ENCODE assay signal across 7 cellular contexts in genomic region chr9:74872619-74873233, GRCh38. TPM values are rescaled to one million over a fixed set of nuclear protein-coding genes. Genes with fewer than 3 reads are reported as not detected.
"Had no signal": no experiment of that assay in that cellular context is flagged by ENCODE, and none has a peak within 500 bp of the region (broad histone marks: within the 10 kb centered on the region; RNA-seq: fewer than 3 reads in every experiment).

No MANE protein-coding gene starts in this region.

- H3K4me2 ChIP-seq: GM23338 had no signal

- H3K4me3 ChIP-seq: GM23338, HAP-1, K562 had no signal

- H3K4me1 ChIP-seq: HAP-1 had no signal

- H3K9me3 ChIP-seq: HAP-1 had no signal

- DNase-seq: H7, IMR-90 had no signal

- H2AFZ ChIP-seq: GM23338 had no signal

- ATAC-seq: GM23338, HCT116, K562 had no signal

- H3K36me3 ChIP-seq: HAP-1 had no signal

RNA-seq across cellular contexts. Expression of gene TRPM6, which starts 15.0 kb away (rescaled TPM):
- total RNA-seq: HT-29 had no signal
